9 cellular contexts compared by ENCODE assay signal in genomic region chr11:69778373-69778772, GRCh38. TPM values are rescaled to one million over a fixed set of nuclear protein-coding genes. Genes with fewer than 3 reads are reported as not detected.
"Had no signal": no experiment of that assay in that cellular context is flagged by ENCODE, and none has a peak within 500 bp of the region (broad histone marks: within the 10 kb centered on the region; RNA-seq: fewer than 3 reads in every experiment).

No MANE protein-coding gene starts in this region.

- H3K4me1 Mint-ChIP-seq: IgD-negative memory B cell had no signal

- H3K27ac Mint-ChIP-seq: IgD-negative memory B cell had no signal

- H3K27ac ChIP-seq: HL-60, KMS-11 had no signal

- H3K9ac ChIP-seq: KMS-11 had no signal

- H3K36me3 Mint-ChIP-seq: IgD-negative memory B cell had no signal

- H3K4me2 ChIP-seq: KMS-11 had no signal

- DNase-seq: IMR-90, KBM-7, KG1 had no signal

- FAIRE-seq: HTR-8/SVneo had no signal

RNA-seq across cellular contexts. Expression of gene FGF4, which starts 3.2 kb away (rescaled TPM):
- total RNA-seq: HT-29, HT1080, IMR-90 had no signal
- polyA plus RNA-seq: IgD-negative memory B cell, IMR-90 had no signal

RNA-seq across cellular contexts. Expression of gene FGF3, which starts 40.8 kb away (rescaled TPM):
- total RNA-seq: HT1080, IMR-90 had no signal
- polyA plus RNA-seq: IgD-negative memory B cell, IMR-90 had no signal
